In genomic region chr15:29612701-29613100, GRCh38 we compare ENCODE assay signal across 19 cellular contexts.
DNase-seq lines count a peak whose midpoint lies in the region; ATAC-seq and TF ChIP-seq lines count a peak whose summit lies in the region.
"Had no signal": no experiment of that assay in that cellular context is flagged by ENCODE, and none has a peak within 500 bp of the region (broad histone marks: within the 10 kb centered on the region; RNA-seq: fewer than 3 reads in every experiment).

No MANE protein-coding gene starts in this region.

- no peak overlapping the region for H4K8ac ChIP-seq in mesendoderm (ENCODE audit: low read depth, low read length)

- no peak overlapping the region for H4K5ac ChIP-seq in mesendoderm (ENCODE audit: low read length)

- H2BK5ac ChIP-seq in mesendoderm (ENCODE audit: low read length) = no peak overlapping the region

- intact Hi-C loops in left lung (cut with DNase I) (no loop called here), stomach (cut with DNase I; ENCODE audit: low total_unique reads) (no loop called here)

- H3K23ac ChIP-seq in mesendoderm (ENCODE audit: low read length) = no peak overlapping the region

- H3K4me1 ChIP-seq in HUES64 (ENCODE audit: insufficient read depth, low read length) = peaks cover 27% of the 10 kb centered on the region
- peaks cover 9% of the 10 kb centered on the region for H3K4me1 ChIP-seq in mesendoderm (ENCODE audit: control insufficient read depth, low read depth, low read length)
- no peaks in the 10 kb centered on the region for H3K4me1 ChIP-seq in left lung
- no peaks in the 10 kb centered on the region for H3K4me1 ChIP-seq in stomach

- TF ChIP-seq EP300 in stomach (IDR thresholded peaks at IDR 0.05) = no peak

- ATAC-seq in left lung = no peak
- ATAC-seq in HG03521 (IDR thresholded peaks at IDR 0.05; ENCODE audit: unreplicated experiment) = no peak
- ATAC-seq: activated CD4-positive, CD25-positive, alpha-beta regulatory T cell treated with anti-CD3 and anti-CD28 coated beads, Interleukin-2, amount 50 U/mL, for 24 hours; effector memory CD8-positive, alpha-beta T cell had no signal

- no peak overlapping the region for H3K4ac ChIP-seq in mesendoderm (ENCODE audit: low read depth, low read length)

- H3K18ac ChIP-seq in mesendoderm (ENCODE audit: low read length) = peak overlapping the region; percentile 44

- H2BK120ac ChIP-seq in mesendoderm (ENCODE audit: low read depth, low read length) = no peak overlapping the region

- H3K9me3 ChIP-seq in HUES64 (ENCODE audit: insufficient read depth, low read depth, low read length) (no peaks in the 10 kb centered on the region), left lung (no peaks in the 10 kb centered on the region), stomach (no peaks in the 10 kb centered on the region)
- H3K9me3 ChIP-seq: A549 had no signal

- H3K4me3 ChIP-seq in HUES64 (ENCODE audit: low read length) = no peak overlapping the region
- H3K4me3 ChIP-seq in choroid plexus epithelial cell (ENCODE audit: low read depth, low read length) = peak overlapping the region; percentile 4
- H3K4me3 ChIP-seq in mesendoderm (ENCODE audit: low read length) = no peak overlapping the region
- no peak overlapping the region for H3K4me3 ChIP-seq in left lung
- no peak overlapping the region for H3K4me3 ChIP-seq in stomach
- H3K4me3 ChIP-seq: A549, PC-9 had no signal

- no peak overlapping the region for H3K4me2 ChIP-seq in mesendoderm (ENCODE audit: low read length)
- H3K4me2 ChIP-seq: A549, KMS-11, PC-9 had no signal

- DNase-seq in ACHN (peak; percentile 48), choroid plexus epithelial cell (ENCODE audit: low read depth) (peak; percentile 87), mesendoderm (peak; percentile 79), left lung (no peak), stomach (no peak), SKM-1 (lab: John Stamatoyannopoulos, UW; ENCODE audit: unreplicated experiment) (no peak)
- DNase-seq: activated naive CD8-positive, alpha-beta T cell treated with anti-CD3 and anti-CD28 coated beads, Interleukin-2, amount 10 ng/mL, durations not matched to agents 7 days and 5 days; central memory CD4-positive, alpha-beta T cell; effector memory CD8-positive, alpha-beta T cell; GOT3; midbrain; NCI-H2171; NCI-H748 treated with DMSO at 0.1 percent for 48 hours; PC-9 had no signal

- no peak for TF ChIP-seq CTCF in choroid plexus epithelial cell (conservative IDR thresholded peaks at IDR 0.05; ENCODE audit: low read depth, low read length)
- no peak for TF ChIP-seq CTCF in left lung (IDR thresholded peaks at IDR 0.05)
- TF ChIP-seq CTCF in stomach (IDR thresholded peaks at IDR 0.05) = no peak

- no peaks in the 10 kb centered on the region for H3K36me3 ChIP-seq in HUES64 (ENCODE audit: insufficient read depth, low read length)
- H3K36me3 ChIP-seq in mesendoderm (ENCODE audit: control insufficient read depth, insufficient read depth, low read length) = no peaks in the 10 kb centered on the region
- H3K36me3 ChIP-seq in left lung = no peaks in the 10 kb centered on the region
- no peaks in the 10 kb centered on the region for H3K36me3 ChIP-seq in stomach

- no peak for TF ChIP-seq POLR2A in stomach (IDR thresholded peaks at IDR 0.05)

- H3K56ac ChIP-seq in mesendoderm (ENCODE audit: low read length) = no peak overlapping the region

- H3K79me1 ChIP-seq in mesendoderm (ENCODE audit: low read length) = no peaks in the 10 kb centered on the region

- WGBS in HUES64 = 79% methylated on average over 5 of the region's 5 CpGs
- WGBS in mesendoderm (ENCODE audit: extremely low coverage, insufficient coverage, low lambda C conversion rate) = no CpG with 5 or more reads among the region's 5 CpGs
- 23 to 29% (median 27%) methylated on average over 5 of the region's 5 CpGs for WGBS in stomach, 5 donors

- no peaks in the 10 kb centered on the region for H3K79me2 ChIP-seq in mesendoderm (ENCODE audit: control insufficient read depth, insufficient read depth, low read length)

- H2BK15ac ChIP-seq in mesendoderm (replicated peaks; ENCODE audit: low read depth) = no peak overlapping the region

- H3K27ac ChIP-seq in HUES64 (ENCODE audit: low read depth, low read length) (peak overlapping the region; percentile 42; the same call in 1 of the 2 replicates), mesendoderm (ENCODE audit: low read depth, low read length) (no peak overlapping the region), left lung (no peak overlapping the region), stomach (no peak overlapping the region)
- H3K27ac ChIP-seq: A549, KMS-11, PC-9 had no signal

- in situ Hi-C loops in ACHN (cut with HindIII; ENCODE audit: low pct_ligation_motif_present, low pct_unique_long_range_greater_than_20kb, low sequenced_read_pairs) = no loop called here

- H3K9ac ChIP-seq in HUES64 (ENCODE audit: low read depth, low read length) (no peak overlapping the region), mesendoderm (ENCODE audit: low read length) (no peak overlapping the region)
- H3K9ac ChIP-seq: KMS-11 had no signal

- H2AK5ac ChIP-seq in mesendoderm (ENCODE audit: low read length) = no peak overlapping the region

- H3K27me3 ChIP-seq in HUES64 (ENCODE audit: insufficient read depth, low read length) = no peaks in the 10 kb centered on the region
- H3K27me3 ChIP-seq in mesendoderm (ENCODE audit: insufficient read depth, low read length, poor library complexity) = no peaks in the 10 kb centered on the region
- peaks cover 0 to 14% of the 10 kb centered on the region in 2 donors for H3K27me3 ChIP-seq in left lung
- H3K27me3 ChIP-seq in stomach = peaks cover 0 to 15% (median 0%) of the 10 kb centered on the region in 3 donors

Comparison
In these comparisons a context has a peak if more than half of its experiments do, and no peak if none do; other contexts are left out.
1. DNase-seq: peak in ACHN (single experiment), choroid plexus epithelial cell (single experiment) and mesendoderm (single experiment); none in left lung (0 of 2), stomach (single experiment) and SKM-1 (single experiment).